ENCODE assay signal across 18 cellular contexts in genomic region chr1:206521002-206521585, GRCh38. TPM values are rescaled to one million over a fixed set of nuclear protein-coding genes. Genes with fewer than 3 reads are reported as not detected.
DNase-seq lines count a peak whose midpoint lies in the region; ATAC-seq and TF ChIP-seq lines count a peak whose summit lies in the region.
"Had no signal": no experiment of that assay in that cellular context is flagged by ENCODE, and none has a peak within 500 bp of the region (broad histone marks: within the 10 kb centered on the region; RNA-seq: fewer than 3 reads in every experiment).

No MANE protein-coding gene starts in this region.

- TF ChIP-seq CTCF in epithelial cell of esophagus (IDR thresholded peaks at IDR 0.05; ENCODE audit: insufficient read depth, low read depth, low read length, missing control alignments) (no peak), spleen (IDR thresholded peaks at IDR 0.05 in 8 of 11, conservative IDR thresholded peaks at IDR 0.05 in 3 of 11) (no peak), endodermal cell (conservative IDR thresholded peaks at IDR 0.05) (no peak)

- H3K36me3 Mint-ChIP-seq in endodermal cell (ENCODE audit: low read depth): no peaks in the 10 kb centered on the region

- WGBS in spleen, 5 donors: 85 to 95% (median 88%) methylated on average over 6 of the region's 6 CpGs
- 76 to 92% methylated on average over 6 of the region's 6 CpGs for WGBS in endodermal cell (ENCODE audit: insufficient coverage in 1 of 2, insufficient read length in 1 of 2), 2 experiments

- H3K4me1 ChIP-seq in spleen: peaks cover 0 to 28% (median 8%) of the 10 kb centered on the region in 6 donors
- H3K4me1 ChIP-seq in endodermal cell (ENCODE audit: control insufficient read depth, insufficient read depth, low read length): no peaks in the 10 kb centered on the region
- H3K4me1 ChIP-seq: adrenal gland had no signal

- TF ChIP-seq POLR2A in spleen (IDR thresholded peaks at IDR 0.05): no peak

- H3K27me3 ChIP-seq in spleen (replicated peaks in 1 of 7): no peaks in the 10 kb centered on the region
- no peaks in the 10 kb centered on the region for H3K27me3 ChIP-seq in endodermal cell (ENCODE audit: control insufficient read depth, insufficient read depth, low read length, poor library complexity, severe bottlenecking)
- H3K27me3 ChIP-seq: adrenal gland; BLaER1 treated with 17β-estradiol and CSF1 and Interleukin-3, amounts not matched to agents 10 nM and 100 nM; MG63 had no signal

- H3K4me3 ChIP-seq in epithelial cell of esophagus (ENCODE audit: low read length) (no peak overlapping the region), spleen (no peak overlapping the region), endodermal cell (ENCODE audit: low read length) (no peak overlapping the region)
- H3K4me3 ChIP-seq: adrenal gland; BLaER1 treated with 17β-estradiol and CSF1 and Interleukin-3, amounts not matched to agents 10 nM and 100 nM; MG63 had no signal

- peaks cover 7% of the 10 kb centered on the region for H3K27me3 Mint-ChIP-seq in endodermal cell (ENCODE audit: insufficient read depth)
- H3K27me3 Mint-ChIP-seq: central memory CD8-positive, alpha-beta T cell had no signal

- H3K36me3 ChIP-seq in spleen: no peaks in the 10 kb centered on the region
- no peaks in the 10 kb centered on the region for H3K36me3 ChIP-seq in endodermal cell (ENCODE audit: control insufficient read depth, insufficient read depth, low read length)
- H3K36me3 ChIP-seq: adrenal gland, MG63 had no signal

- H3K4me3 Mint-ChIP-seq in endodermal cell: no peak overlapping the region
- H3K4me3 Mint-ChIP-seq: activated CD8-positive, alpha-beta T cell treated with anti-CD3 and anti-CD28 coated beads, Interleukin-2, amount 10 ng/mL, durations not matched to agents 7 days and 5 days; central memory CD8-positive, alpha-beta T cell had no signal

- peaks cover 5% of the 10 kb centered on the region for H3K4me1 Mint-ChIP-seq in endodermal cell
- H3K4me1 Mint-ChIP-seq: central memory CD8-positive, alpha-beta T cell had no signal

- intact Hi-C loops in spleen (cut with DNase I; ENCODE audit: low total_unique reads): no loop called here

- H3K27ac ChIP-seq in spleen (no peak overlapping the region), endodermal cell (ENCODE audit: low read depth, low read length) (no peak overlapping the region)
- H3K27ac ChIP-seq: adrenal gland; BLaER1 treated with 17β-estradiol and CSF1 and Interleukin-3, amounts not matched to agents 10 nM and 100 nM had no signal

- no peak overlapping the region for H3K9ac ChIP-seq in endodermal cell (ENCODE audit: extremely low read depth, low read length, poor library complexity, severe bottlenecking)

- H3K9me3 Mint-ChIP-seq in endodermal cell: no peaks in the 10 kb centered on the region
- H3K9me3 Mint-ChIP-seq: central memory CD8-positive, alpha-beta T cell had no signal

- H3K9me3 ChIP-seq in spleen (no peaks in the 10 kb centered on the region), endodermal cell (ENCODE audit: control insufficient read depth, low read length) (no peaks in the 10 kb centered on the region)
- H3K9me3 ChIP-seq: adrenal gland; BLaER1 treated with 17β-estradiol and CSF1 and Interleukin-3, amounts not matched to agents 10 nM and 100 nM; MG63 had no signal

- ATAC-seq in GM21381 (IDR thresholded peaks at IDR 0.05; ENCODE audit: unreplicated experiment): no peak
- ATAC-seq: activated CD8-positive, alpha-beta T cell treated with anti-CD3 and anti-CD28 coated beads, Interleukin-2, amount 10 ng/mL, durations not matched to agents 7 days and 5 days; Panc1 had no signal

- DNase-seq in HuH-7.5 (ENCODE audit: low spot score) (peak; percentile 35), NCI-H2227 treated with DMSO at 0.1 percent for 48 hours (lab: John Stamatoyannopoulos, UW) (peak; percentile 4), epithelial cell of esophagus (ENCODE audit: low read depth) (peak; percentile 40), spleen (peak; percentile 35), globus pallidus (ENCODE audit: low spot score) (no peak), endodermal cell (no peak)
- DNase-seq: activated CD8-positive, alpha-beta T cell treated with anti-CD3 and anti-CD28 coated beads, Interleukin-2, amount 10 ng/mL, durations not matched to agents 7 days and 5 days; adrenal gland; MG63; NCI-H2171 treated with DMSO at 0.1 percent for 48 hours; right cardiac atrium; stimulated activated CD4-positive, alpha-beta T cell treated with anti-CD3 and anti-CD28 coated beads, Interleukin-1b, Interleukin-23, amount 100 ng/mL, for 48 hours; substantia nigra had no signal

- no peak overlapping the region for H3K27ac Mint-ChIP-seq in endodermal cell
- H3K27ac Mint-ChIP-seq: activated CD8-positive, alpha-beta T cell treated with anti-CD3 and anti-CD28 coated beads, Interleukin-2, amount 10 ng/mL, durations not matched to agents 7 days and 5 days had no signal

RNA-seq across cellular contexts. Expression of gene RASSF5, which starts 13.8 kb away (rescaled TPM):
- total RNA-seq in spleen (100 to 1,000 TPM; 121 to 168 (median 131) TPM), endodermal cell (under 1 TPM; 0.20 to 0.26 TPM)
- 10 to 100 TPM; 32.2 to 39.5 (median 35.8) TPM for polyA plus RNA-seq in spleen
- 0.50 TPM for polyA plus RNA-seq in endodermal cell (2013, experiment 1 of 2)
- polyA plus RNA-seq in endodermal cell (2013, experiment 2 of 2): 0.75 TPM

RNA-seq across cellular contexts. Expression of gene IKBKE, which starts 50.8 kb away (rescaled TPM):
- 10 to 100 TPM; 20.1 to 37.3 (median 35.1) TPM for total RNA-seq in spleen
- 10 to 100 TPM; 11.3 to 23.2 (median 17.0) TPM for polyA plus RNA-seq in spleen
- total RNA-seq in endodermal cell: 1 to 10 TPM; 5.0 to 8.5 TPM
- polyA plus RNA-seq in endodermal cell (2013, experiment 1 of 2): 2.7 TPM
- polyA plus RNA-seq in endodermal cell (2013, experiment 2 of 2): 1.9 TPM
- polyA plus RNA-seq: neural cell had no signal

Comparison
In these comparisons a context has a peak if more than half of its experiments do, and no peak if none do; other contexts are left out.
1. DNase-seq: peak in HuH-7.5 (single experiment), NCI-H2227 treated with DMSO at 0.1 percent for 48 hours (single experiment), epithelial cell of esophagus (single experiment) and spleen (single experiment); none in globus pallidus (single experiment) and endodermal cell (single experiment).
2. RNA of gene RASSF5, which starts 13.8 kb away (total RNA-seq): 121 to 168 TPM in spleen; 0.20 to 0.26 TPM in endodermal cell; every median in the first group is over 10 times any median in the second.